14 cellular contexts compared by ENCODE assay signal in the genomic region with DNA sequence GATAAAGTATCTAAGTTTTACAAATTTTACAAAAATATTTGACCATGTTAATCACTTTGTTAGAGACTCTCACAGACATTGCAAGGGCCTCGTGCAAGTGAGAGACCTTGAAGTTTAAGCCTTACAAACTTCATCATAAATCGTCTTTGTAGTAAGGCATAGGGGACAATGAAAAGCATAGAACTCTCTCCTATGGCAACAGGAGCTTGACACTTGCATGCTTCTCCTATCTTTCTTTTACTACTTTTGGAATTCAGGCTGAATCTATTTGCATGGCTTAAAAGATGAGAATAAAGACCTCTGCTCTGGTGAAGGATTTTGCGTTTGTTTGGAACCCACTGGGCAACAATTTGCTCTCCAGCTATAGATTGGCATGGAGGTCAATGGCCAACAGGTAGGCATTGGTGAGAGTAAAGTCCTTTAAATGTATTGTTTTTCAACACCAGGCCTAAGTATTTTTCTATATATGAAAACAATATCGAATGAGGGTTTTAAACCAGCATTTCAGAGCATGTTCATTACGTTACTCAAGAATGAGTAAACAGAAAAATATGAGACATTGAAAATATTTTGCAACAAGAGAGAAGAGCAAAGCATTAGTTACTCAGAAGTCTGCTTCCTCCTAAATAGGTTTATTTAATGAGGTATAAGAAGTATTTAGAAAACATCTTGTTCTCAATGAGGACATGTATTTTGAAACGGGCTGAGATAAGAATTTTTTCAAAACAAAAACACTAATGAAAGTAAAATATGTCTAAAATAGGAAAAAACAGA.
DNase-seq lines count a peak whose midpoint lies in the region; ATAC-seq and TF ChIP-seq lines count a peak whose summit lies in the region.
"Had no signal": no experiment of that assay in that cellular context is flagged by ENCODE, and none has a peak within 500 bp of the region (broad histone marks: within the 10 kb centered on the region; RNA-seq: fewer than 3 reads in every experiment).

No MANE protein-coding gene starts in this region.

- POLR2A ChIA-PET in SK-N-SH (lab: Yijun Ruan, JAX) (no interaction called here), WTC11 (lab: Charles Lee) (interaction anchor here (0.5 kb wide), 1 partner anchor 306 kb away, joined by 6 read pairs; no protein-coding TSS in a partner anchor)
- POLR2A ChIA-PET in activated CD8-positive, alpha-beta T cell treated with anti-CD3 and anti-CD28 coated beads for 36 hours (lab: Charles Lee), result no interaction called here

- no peak for ATAC-seq in activated CD8-positive, alpha-beta T cell treated with anti-CD3 and anti-CD28 coated beads for 36 hours
- ATAC-seq in WTC11, result no peak
- no peak for ATAC-seq in left ventricle myocardium superior

- no peak for TF ChIP-seq CTCF in Calu3 (IDR thresholded peaks at IDR 0.05; ENCODE audit: unreplicated experiment)
- TF ChIP-seq CTCF in SK-N-SH (IDR thresholded peaks at IDR 0.05), result no peak
- no peak for TF ChIP-seq CTCF in fibroblast of lung (conservative IDR thresholded peaks at IDR 0.05 in 1 of 2, IDR thresholded peaks at IDR 0.05 in 1 of 2; ENCODE audit: low read depth in 1 of 2, low read length in 2 of 2)
- no peak for TF ChIP-seq CTCF in activated CD8-positive, alpha-beta T cell treated with anti-CD3 and anti-CD28 coated beads for 36 hours (IDR thresholded peaks at IDR 0.05)
- no peak for TF ChIP-seq CTCF in mesothelial cell of epicardium (IDR thresholded peaks at IDR 0.05; ENCODE audit: unreplicated experiment)
- TF ChIP-seq CTCF in WTC11 (IDR thresholded peaks at IDR 0.05), result no peak

- H2AFZ ChIP-seq in SK-N-SH (ENCODE audit: low read depth) (no peak overlapping the region; the same call in 1 of the 2 replicates), fibroblast of lung (ENCODE audit: low read length) (no peak overlapping the region)

- H3K4me3 ChIP-seq in SK-N-SH (ENCODE audit: low read depth in 2 of 2, low read length in 1 of 2), result no peak overlapping the region
- no peak overlapping the region for H3K4me3 ChIP-seq in fibroblast of lung (replicated peaks in 1 of 4; ENCODE audit: control extremely low read depth in 1 of 4, insufficient read depth in 1 of 4, low read depth in 3 of 4, low read length in 4 of 4)

- H3K79me2 ChIP-seq in SK-N-SH (ENCODE audit: insufficient read depth) (no peaks in the 10 kb centered on the region), fibroblast of lung (ENCODE audit: control insufficient read depth, insufficient read depth, low read length) (no peaks in the 10 kb centered on the region)

- H3K27me3 ChIP-seq in SK-N-SH (ENCODE audit: insufficient read depth) (no peaks in the 10 kb centered on the region), fibroblast of lung (ENCODE audit: control insufficient read depth, insufficient read depth, low read length) (no peaks in the 10 kb centered on the region)

- intact Hi-C loops in Calu3 (cut with micrococcal nuclease; ENCODE audit: unreplicated experiment) (no loop called here), left ventricle myocardium superior (cut with micrococcal nuclease) (no loop called here)
- intact Hi-C loops in activated CD8-positive, alpha-beta T cell treated with anti-CD3 and anti-CD28 coated beads for 36 hours (cut with micrococcal nuclease), result no loop called here

- CTCF ChIA-PET in Calu3 (lab: Charles Lee), result no interaction called here
- CTCF ChIA-PET in SK-N-SH (lab: Yijun Ruan, JAX), result no interaction called here
- CTCF ChIA-PET in activated CD8-positive, alpha-beta T cell treated with anti-CD3 and anti-CD28 coated beads for 36 hours (lab: Charles Lee), result no interaction called here
- CTCF ChIA-PET in WTC11 (lab: Charles Lee), result no interaction called here

- H3K4me1 ChIP-seq in SK-N-SH (ENCODE audit: control insufficient read depth in 1 of 2, insufficient read depth in 2 of 2, low read depth in 1 of 2, low read length in 1 of 2) (peaks cover 0 to 3% of the 10 kb centered on the region in 2 experiments; a peak in 1 of 4 replicates), fibroblast of lung (ENCODE audit: control insufficient read depth, extremely low read depth, insufficient read depth, low read length) (peaks cover 9% of the 10 kb centered on the region)

- H3K4me2 ChIP-seq in SK-N-SH, result no peak overlapping the region
- no peak overlapping the region for H3K4me2 ChIP-seq in fibroblast of lung (ENCODE audit: extremely low read depth, insufficient read depth, low read length)

- no peak for DNase-seq in Calu3
- DNase-seq in SK-N-SH, result no peak
- DNase-seq in fibroblast of lung (ENCODE audit: low read depth in 2 of 2), result peak; percentile 71 to 83
- DNase-seq in renal cortical epithelial cell (ENCODE audit: low read depth), result peak; percentile 27
- DNase-seq in activated CD8-positive, alpha-beta T cell treated with anti-CD3 and anti-CD28 coated beads for 36 hours, result no peak
- no peak for DNase-seq in mesothelial cell of epicardium (ENCODE audit: low spot score in 2 of 2, unreplicated experiment in 2 of 2)
- DNase-seq in WTC11 (ENCODE audit: low spot score), result no peak
- no peak for DNase-seq in left ventricle myocardium superior
- DNase-seq: activated CD4-positive, alpha-beta T cell treated with anti-CD3 and anti-CD28 coated beads, Interleukin-2, amount 10 ng/mL, durations not matched to agents 24 days and 14 days; activated naive CD8-positive, alpha-beta T cell treated with anti-CD3 and anti-CD28 coated beads, Interleukin-2, amount 10 ng/mL, durations not matched to agents 7 days and 5 days; activated T-cell treated with anti-CD3 and anti-CD28 coated beads, Interleukin-2, amount 50 U/mL, for 1 hour; mesendoderm; NCI-H1930; NCI-H69 had no signal

- H3K36me3 Mint-ChIP-seq in Calu3 (ENCODE audit: insufficient read depth, unreplicated experiment), result no peaks in the 10 kb centered on the region
- no peaks in the 10 kb centered on the region for H3K36me3 Mint-ChIP-seq in activated CD8-positive, alpha-beta T cell treated with anti-CD3 and anti-CD28 coated beads for 36 hours (ENCODE audit: low read depth)
- no peaks in the 10 kb centered on the region for H3K36me3 Mint-ChIP-seq in mesothelial cell of epicardium
- H3K36me3 Mint-ChIP-seq in WTC11, result no peaks in the 10 kb centered on the region
- H3K36me3 Mint-ChIP-seq: activated naive CD8-positive, alpha-beta T cell treated with anti-CD3 and anti-CD28 coated beads, Interleukin-2, amount 10 ng/mL, durations not matched to agents 7 days and 5 days had no signal

- no TSS peak for BruUV-seq in Calu3 (replicated peaks; lab: Mats Ljungman, UMichigan)

- H4K20me1 ChIP-seq in SK-N-SH (ENCODE audit: insufficient read depth) (no peaks in the 10 kb centered on the region), fibroblast of lung (ENCODE audit: control insufficient read depth, extremely low read depth, insufficient read depth, low read length) (no peaks in the 10 kb centered on the region)

- no peaks in the 10 kb centered on the region for H3K9me2 ChIP-seq in SK-N-SH

- H3K9ac ChIP-seq in SK-N-SH, result no peak overlapping the region
- H3K9ac ChIP-seq in fibroblast of lung (ENCODE audit: insufficient read depth, low read length), result no peak overlapping the region

- H3K9me3 ChIP-seq in SK-N-SH (no peaks in the 10 kb centered on the region), fibroblast of lung (ENCODE audit: control insufficient read depth, insufficient read depth, low read depth, low read length) (no peaks in the 10 kb centered on the region)

- peaks cover 32% of the 10 kb centered on the region for H3K4me1 Mint-ChIP-seq in Calu3 (ENCODE audit: low read depth, unreplicated experiment)
- H3K4me1 Mint-ChIP-seq in activated CD8-positive, alpha-beta T cell treated with anti-CD3 and anti-CD28 coated beads for 36 hours (ENCODE audit: low read depth), result no peaks in the 10 kb centered on the region
- peaks cover 12% of the 10 kb centered on the region for H3K4me1 Mint-ChIP-seq in mesothelial cell of epicardium
- peaks cover 12% of the 10 kb centered on the region for H3K4me1 Mint-ChIP-seq in WTC11
- H3K4me1 Mint-ChIP-seq: activated CD4-positive, alpha-beta T cell treated with anti-CD3 and anti-CD28 coated beads, Interleukin-2, amount 10 ng/mL, durations not matched to agents 24 days and 14 days; activated naive CD8-positive, alpha-beta T cell treated with anti-CD3 and anti-CD28 coated beads, Interleukin-2, amount 10 ng/mL, durations not matched to agents 7 days and 5 days had no signal

- no peaks in the 10 kb centered on the region for H3F3A ChIP-seq in SK-N-SH (replicated peaks; ENCODE audit: insufficient read depth)

- TF ChIP-seq EP300 in SK-N-SH (IDR thresholded peaks at IDR 0.05; ENCODE audit: borderline replicate concordance in 1 of 2, low read depth in 1 of 2, low read length in 1 of 2), result no peak

- H3K27ac ChIP-seq in SK-N-SH (ENCODE audit: low read depth in 2 of 2, low read length in 1 of 2) (peak overlapping the region in 1 of 2 experiments; percentile 12; a peak in 1 of 4 replicates), fibroblast of lung (ENCODE audit: insufficient read depth, low read length) (peak overlapping the region; percentile 31)

- H3K36me3 ChIP-seq in SK-N-SH (replicated peaks in 1 of 2; ENCODE audit: control insufficient read depth in 1 of 2, insufficient read depth in 2 of 2, low read length in 1 of 2), result no peaks in the 10 kb centered on the region
- H3K36me3 ChIP-seq in fibroblast of lung (ENCODE audit: control insufficient read depth, insufficient read depth, low read length), result no peaks in the 10 kb centered on the region

- 63% methylated on average over 6 of the region's 6 CpGs for WGBS in SK-N-SH (ENCODE audit: low lambda C conversion rate)

- TF ChIP-seq RAD21 in SK-N-SH (IDR thresholded peaks at IDR 0.05; ENCODE audit: low read length), result no peak

- H3K9me3 Mint-ChIP-seq in Calu3 (ENCODE audit: low read depth, unreplicated experiment) (peaks cover 5% of the 10 kb centered on the region), mesothelial cell of epicardium (peaks cover 6% of the 10 kb centered on the region), WTC11 (peaks cover 4% of the 10 kb centered on the region)
- H3K9me3 Mint-ChIP-seq in activated CD8-positive, alpha-beta T cell treated with anti-CD3 and anti-CD28 coated beads for 36 hours, result peaks cover 2% of the 10 kb centered on the region
- H3K9me3 Mint-ChIP-seq: activated CD4-positive, alpha-beta T cell treated with anti-CD3 and anti-CD28 coated beads, Interleukin-2, amount 10 ng/mL, durations not matched to agents 24 days and 14 days; activated naive CD8-positive, alpha-beta T cell treated with anti-CD3 and anti-CD28 coated beads, Interleukin-2, amount 10 ng/mL, durations not matched to agents 7 days and 5 days had no signal

- peak overlapping the region; percentile 2 for H3K27ac Mint-ChIP-seq in Calu3 (ENCODE audit: unreplicated experiment)
- no peak overlapping the region for H3K27ac Mint-ChIP-seq in activated CD8-positive, alpha-beta T cell treated with anti-CD3 and anti-CD28 coated beads for 36 hours
- no peak overlapping the region for H3K27ac Mint-ChIP-seq in mesothelial cell of epicardium
- H3K27ac Mint-ChIP-seq in WTC11, result no peak overlapping the region
- H3K27ac Mint-ChIP-seq: activated CD4-positive, alpha-beta T cell treated with anti-CD3 and anti-CD28 coated beads, Interleukin-2, amount 10 ng/mL, durations not matched to agents 24 days and 14 days; activated naive CD8-positive, alpha-beta T cell treated with anti-CD3 and anti-CD28 coated beads, Interleukin-2, amount 10 ng/mL, durations not matched to agents 7 days and 5 days had no signal

- H3K27me3 Mint-ChIP-seq in Calu3 (ENCODE audit: unreplicated experiment) (no peaks in the 10 kb centered on the region), mesothelial cell of epicardium (ENCODE audit: low read depth) (no peaks in the 10 kb centered on the region), WTC11 (ENCODE audit: low read depth) (no peaks in the 10 kb centered on the region; the same call in 1 of the 2 replicates)
- peaks cover 1% of the 10 kb centered on the region for H3K27me3 Mint-ChIP-seq in activated CD8-positive, alpha-beta T cell treated with anti-CD3 and anti-CD28 coated beads for 36 hours
- H3K27me3 Mint-ChIP-seq: activated CD4-positive, alpha-beta T cell treated with anti-CD3 and anti-CD28 coated beads, Interleukin-2, amount 10 ng/mL, durations not matched to agents 24 days and 14 days had no signal

- H3K4me3 Mint-ChIP-seq in Calu3 (ENCODE audit: low read depth, unreplicated experiment), result no peak overlapping the region
- H3K4me3 Mint-ChIP-seq in activated CD8-positive, alpha-beta T cell treated with anti-CD3 and anti-CD28 coated beads for 36 hours, result no peak overlapping the region
- H3K4me3 Mint-ChIP-seq in mesothelial cell of epicardium, result no peak overlapping the region
- H3K4me3 Mint-ChIP-seq in WTC11, result no peak overlapping the region
- H3K4me3 Mint-ChIP-seq: activated CD4-positive, alpha-beta T cell treated with anti-CD3 and anti-CD28 coated beads, Interleukin-2, amount 10 ng/mL, durations not matched to agents 24 days and 14 days; activated naive CD8-positive, alpha-beta T cell treated with anti-CD3 and anti-CD28 coated beads, Interleukin-2, amount 10 ng/mL, durations not matched to agents 7 days and 5 days had no signal

Comparison
In these comparisons a context has a peak if more than half of its experiments do, and no peak if none do; other contexts are left out.
1. DNase-seq: peak in fibroblast of lung (2 of 2) and renal cortical epithelial cell (single experiment); none in Calu3 (single experiment), SK-N-SH (single experiment), activated CD8-positive, alpha-beta T cell treated with anti-CD3 and anti-CD28 coated beads for 36 hours (single experiment), mesothelial cell of epicardium (0 of 2), WTC11 (single experiment) and left ventricle myocardium superior (single experiment).